ENCODE assay signal across 12 cellular contexts in genomic region chr10:97490592-97490991, GRCh38. TPM values are rescaled to one million over a fixed set of nuclear protein-coding genes. Genes with fewer than 3 reads are reported as not detected.
DNase-seq lines count a peak whose midpoint lies in the region; ATAC-seq and TF ChIP-seq lines count a peak whose summit lies in the region.
"Had no signal": no experiment of that assay in that cellular context is flagged by ENCODE, and none has a peak within 500 bp of the region (broad histone marks: within the 10 kb centered on the region; RNA-seq: fewer than 3 reads in every experiment).

No MANE protein-coding gene starts in this region.

- H3K9me3 ChIP-seq in upper lobe of right lung: no peaks in the 10 kb centered on the region
- H3K9me3 ChIP-seq: spleen, stomach had no signal

- intact Hi-C loops in Right ventricle myocardium inferior (cut with DNase I): no loop called here
- intact Hi-C loops in cardiac septum (cut with DNase I): no loop called here
- intact Hi-C loops in dendritic cell treated with granulocyte-macrophage colony-stimulating factor and Interleukin-4, amounts not matched to agents 40 ng/mL and 50 ng/mL, for 4 days (cut with micrococcal nuclease): loop anchor here (10.0 kb wide), 2 partner anchors 86 to 154 kb away; partner anchors contain the start of genes PI4K2A and RRP12
- intact Hi-C loops in upper lobe of right lung (cut with DNase I): no loop called here

- H3K36me3 ChIP-seq in upper lobe of right lung: peaks cover 1% of the 10 kb centered on the region

- H3K4me3 ChIP-seq in upper lobe of right lung: no peak overlapping the region
- H3K4me3 ChIP-seq: spleen, stomach had no signal

- no peaks in the 10 kb centered on the region for H3K27me3 ChIP-seq in upper lobe of right lung
- H3K27me3 ChIP-seq: spleen, stomach had no signal

- ATAC-seq in Right ventricle myocardium inferior: peak; percentile 79
- ATAC-seq in upper lobe of right lung: peak; percentile 92

- no peaks in the 10 kb centered on the region for H3K9me3 Mint-ChIP-seq in dendritic cell treated with granulocyte-macrophage colony-stimulating factor and Interleukin-4, amounts not matched to agents 40 ng/mL and 50 ng/mL, for 4 days
- H3K9me3 Mint-ChIP-seq in nephron (no peaks in the 10 kb centered on the region), mesothelial cell of epicardium (no peaks in the 10 kb centered on the region)

- H3K27me3 Mint-ChIP-seq in dendritic cell treated with granulocyte-macrophage colony-stimulating factor and Interleukin-4, amounts not matched to agents 40 ng/mL and 50 ng/mL, for 4 days: no peaks in the 10 kb centered on the region
- H3K27me3 Mint-ChIP-seq in nephron (ENCODE audit: low read depth): no peaks in the 10 kb centered on the region
- H3K27me3 Mint-ChIP-seq in mesothelial cell of epicardium (ENCODE audit: low read depth): no peaks in the 10 kb centered on the region

- no peak for DNase-seq in Right ventricle myocardium inferior (ENCODE audit: missing footprints)
- no peak for DNase-seq in cardiac septum (ENCODE audit: low spot score)
- DNase-seq in upper lobe of right lung: no peak
- no peak for DNase-seq in ecto neural progenitor cell (ENCODE audit: low spot score)
- DNase-seq in mesothelial cell of epicardium (ENCODE audit: low spot score in 2 of 2, unreplicated experiment in 2 of 2): no peak
- DNase-seq in GOT3 (lab: John Stamatoyannopoulos, UW): no peak
- DNase-seq: activated CD8-positive, alpha-beta memory T cell treated with anti-CD3 and anti-CD28 coated beads, Interleukin-2, amount 50 U/mL, for 4 hours; NCI-H2227 treated with DMSO at 0.1 percent for 48 hours; spleen; stomach had no signal

- peaks cover 29% of the 10 kb centered on the region for H3K36me3 Mint-ChIP-seq in dendritic cell treated with granulocyte-macrophage colony-stimulating factor and Interleukin-4, amounts not matched to agents 40 ng/mL and 50 ng/mL, for 4 days (ENCODE audit: low read depth)
- H3K36me3 Mint-ChIP-seq in nephron (ENCODE audit: low read depth): peaks cover 7% of the 10 kb centered on the region
- H3K36me3 Mint-ChIP-seq in mesothelial cell of epicardium: peaks cover 6% of the 10 kb centered on the region

- peak overlapping the region; percentile 52 for H3K27ac ChIP-seq in upper lobe of right lung
- H3K27ac ChIP-seq: spleen had no signal

- H3K4me1 Mint-ChIP-seq in dendritic cell treated with granulocyte-macrophage colony-stimulating factor and Interleukin-4, amounts not matched to agents 40 ng/mL and 50 ng/mL, for 4 days (ENCODE audit: low read depth): peaks cover 23% of the 10 kb centered on the region
- H3K4me1 Mint-ChIP-seq in nephron: peaks cover 24% of the 10 kb centered on the region
- H3K4me1 Mint-ChIP-seq in mesothelial cell of epicardium: peaks cover 15% of the 10 kb centered on the region

- H3K4me3 Mint-ChIP-seq in dendritic cell treated with granulocyte-macrophage colony-stimulating factor and Interleukin-4, amounts not matched to agents 40 ng/mL and 50 ng/mL, for 4 days: no peak overlapping the region
- H3K4me3 Mint-ChIP-seq in nephron (no peak overlapping the region), mesothelial cell of epicardium (no peak overlapping the region)

- no peak for TF ChIP-seq CTCF in nephron (IDR thresholded peaks at IDR 0.05; ENCODE audit: unreplicated experiment in 3 of 3)
- TF ChIP-seq CTCF in upper lobe of right lung (IDR thresholded peaks at IDR 0.05): no peak
- TF ChIP-seq CTCF in mesothelial cell of epicardium (IDR thresholded peaks at IDR 0.05; ENCODE audit: unreplicated experiment): no peak

- H3K4me1 ChIP-seq in upper lobe of right lung: peaks cover 46% of the 10 kb centered on the region

- peak overlapping the region; percentile 53 for H3K27ac Mint-ChIP-seq in dendritic cell treated with granulocyte-macrophage colony-stimulating factor and Interleukin-4, amounts not matched to agents 40 ng/mL and 50 ng/mL, for 4 days
- peak overlapping the region in 2 of 3 experiments; percentile 55 to 60 for H3K27ac Mint-ChIP-seq in nephron
- H3K27ac Mint-ChIP-seq in mesothelial cell of epicardium: no peak overlapping the region

RNA-seq across cellular contexts. Expression of gene MMS19, which starts 7.6 kb away (rescaled TPM):
- 37.7 TPM for total RNA-seq in Right ventricle myocardium inferior
- 46.7 TPM for total RNA-seq in cardiac septum
- 70.7 TPM for total RNA-seq in upper lobe of right lung
- 82.5 to 88.1 TPM (median 84.9 TPM) in 3 replicates for total RNA-seq in mesothelial cell of epicardium

RNA-seq across cellular contexts. Expression of gene UBTD1, which starts 8.1 kb away (rescaled TPM):
- total RNA-seq in Right ventricle myocardium inferior: 26.6 TPM
- 25.5 TPM for total RNA-seq in cardiac septum
- total RNA-seq in upper lobe of right lung: 37.5 TPM
- total RNA-seq in mesothelial cell of epicardium: 9.1 to 9.4 TPM (median 9.4 TPM) in 3 replicates

RNA-seq across cellular contexts. Expression of gene ZDHHC16, which starts 44.6 kb away (rescaled TPM):
- total RNA-seq in Right ventricle myocardium inferior (19.1 TPM), cardiac septum (25.5 TPM), upper lobe of right lung (63.2 TPM), mesothelial cell of epicardium (36.9 to 41.4 TPM (median 39.7 TPM) in 3 replicates)

RNA-seq across cellular contexts. Expression of gene EXOSC1, which starts 44.8 kb away (rescaled TPM):
- total RNA-seq in Right ventricle myocardium inferior (18.2 TPM), cardiac septum (15.8 TPM), upper lobe of right lung (27.0 TPM), mesothelial cell of epicardium (28.2 to 31.2 TPM (median 30.6 TPM) in 3 replicates)
